ENCODE assay signal across 20 cellular contexts in the genomic region with DNA sequence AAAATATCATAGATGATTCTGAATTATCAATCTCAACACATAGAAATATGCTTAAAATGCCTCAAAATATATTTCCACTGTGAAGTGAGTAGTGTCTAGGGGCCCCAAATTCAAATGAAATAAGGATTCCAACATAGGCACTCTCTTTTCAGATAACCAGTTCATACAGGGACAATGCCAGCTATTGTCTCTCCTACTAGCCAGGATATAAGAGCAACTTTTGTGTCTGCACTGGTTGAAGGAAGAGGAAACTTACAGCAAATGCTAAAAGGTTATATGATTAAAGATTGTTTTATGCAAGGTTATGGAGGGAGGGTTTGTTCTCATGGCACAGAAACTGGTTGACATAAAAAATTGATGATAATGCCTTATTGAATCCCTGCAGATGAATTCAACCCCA.
"Had no signal": no experiment of that assay in that cellular context is flagged by ENCODE, and none has a peak within 500 bp of the region (broad histone marks: within the 10 kb centered on the region; RNA-seq: fewer than 3 reads in every experiment).

No MANE protein-coding gene starts in this region.

- ATAC-seq: K562, Panc1, PC-3, Right ventricle myocardium inferior had no signal

- H3K27me3 Mint-ChIP-seq: IgD-negative memory B cell had no signal

- H3K27ac Mint-ChIP-seq: IgD-negative memory B cell had no signal

- DNase-seq: Kasumi-1, MM.1S, NCI-H1092 treated with DMSO at 0.1 percent for 48 hours, NCI-H1436, NCI-H187, NCI-H2029, NCI-H2081 treated with DMSO at 0.1 percent for 48 hours, NCI-H2171, NCI-H226, NCI-H446, NCI-H510A, NCI-H69, NCI-H774, PC-3, SHP77 treated with DMSO at 0.1 percent for 48 hours, SJCRH30 had no signal

- H3K4me3 Mint-ChIP-seq: IgD-negative memory B cell had no signal

- H3K4me1 Mint-ChIP-seq: IgD-negative memory B cell had no signal

- H3K36me3 Mint-ChIP-seq: IgD-negative memory B cell had no signal

- H3K9me3 Mint-ChIP-seq: IgD-negative memory B cell had no signal
